Comparison of ENCODE assay signal across 23 cellular contexts in genomic region chr2:32061430-32061829, GRCh38. TPM values are rescaled to one million over a fixed set of nuclear protein-coding genes. Genes with fewer than 3 reads are reported as not detected.
DNase-seq lines count a peak whose midpoint lies in the region; ATAC-seq, FAIRE-seq and TF ChIP-seq lines count a peak whose summit lies in the region.
"Had no signal": no experiment of that assay in that cellular context is flagged by ENCODE, and none has a peak within 500 bp of the region (broad histone marks: within the 10 kb centered on the region; RNA-seq: fewer than 3 reads in every experiment).

No MANE protein-coding gene starts in this region.

- H2AFZ ChIP-seq in K562 (ENCODE audit: low read depth, low read length) = peak overlapping the region; percentile 94

- no peak for TF ChIP-seq RAD21 in K562 (CRISPR knock-in tag; conservative IDR thresholded peaks at IDR 0.05 in 1 of 2, IDR thresholded peaks at IDR 0.05 in 1 of 2)

- no peak overlapping the region for H3K4me2 ChIP-seq in K562 (ENCODE audit: insufficient read depth, low read length)

- intact Hi-C loops in activated CD4-positive, alpha-beta T cell treated with anti-CD3 and anti-CD28 coated beads for 36 hours (cut with DNase I, micrococcal nuclease) = loop anchor here in 1 of 2 experiments (5.0 kb wide), 1 partner anchor 1416 kb away; the partner anchor contains the start of gene RASGRP3
- intact Hi-C loops in Caco-2 (cut with micrococcal nuclease; ENCODE audit: unreplicated experiment) (loop anchor here (10.0 kb wide), 1 partner anchor 293 kb away; the partner anchor contains the start of gene BIRC6), K562 (cut with micrococcal nuclease) (no loop called here)

- no peaks in the 10 kb centered on the region for H3K27me3 Mint-ChIP-seq in activated CD4-positive, alpha-beta T cell treated with anti-CD3 and anti-CD28 coated beads for 36 hours
- H3K27me3 Mint-ChIP-seq in Caco-2 (ENCODE audit: insufficient read depth, unreplicated experiment) (no peaks in the 10 kb centered on the region), nephron progenitor cell (ENCODE audit: low read depth, poor library complexity) (no peaks in the 10 kb centered on the region)

- BruUV-seq in Caco-2 (replicated peaks; lab: Mats Ljungman, UMichigan) = no TSS peak
- BruUV-seq in K562 (replicated peaks; lab: Mats Ljungman, UMichigan) = no TSS peak

- no peak for TF ChIP-seq EP300 in K562 (IDR thresholded peaks at IDR 0.05; ENCODE audit: low read length)

- no peaks in the 10 kb centered on the region for H3K27me3 ChIP-seq in Caco-2 (replicated peaks; ENCODE audit: control insufficient read depth, insufficient read depth, low read length)
- no peaks in the 10 kb centered on the region for H3K27me3 ChIP-seq in K562 (ENCODE audit: control insufficient read depth in 2 of 2, insufficient read depth in 2 of 2, low read length in 2 of 2)
- H3K27me3 ChIP-seq: body of pancreas, stomach had no signal

- no peak for TF ChIP-seq CTCF in Caco-2 (IDR thresholded peaks at IDR 0.05; ENCODE audit: insufficient read depth in 1 of 2, low read depth in 1 of 2, low read length in 1 of 2, severe bottlenecking in 1 of 2, unreplicated experiment in 1 of 2)
- TF ChIP-seq CTCF in K562 (IDR thresholded peaks at IDR 0.05 in 2 of 3, conservative IDR thresholded peaks at IDR 0.05 in 1 of 3; ENCODE audit: insufficient read depth in 2 of 3, low read depth in 1 of 3, low read length in 3 of 3) = no peak
- no peak for TF ChIP-seq CTCF in nephron progenitor cell (IDR thresholded peaks at IDR 0.05)

- H3K27ac ChIP-seq in K562 (ENCODE audit: extremely low read depth, low read depth, low read length) = no peak overlapping the region
- H3K27ac ChIP-seq: coronary artery had no signal

- no peak overlapping the region for H3K27ac Mint-ChIP-seq in activated CD4-positive, alpha-beta T cell treated with anti-CD3 and anti-CD28 coated beads for 36 hours
- peak overlapping the region; percentile 78 for H3K27ac Mint-ChIP-seq in Caco-2 (ENCODE audit: unreplicated experiment)
- H3K27ac Mint-ChIP-seq in nephron progenitor cell = no peak overlapping the region

- 79% methylated on average over 7 of the region's 8 CpGs for WGBS in K562 (ENCODE audit: insufficient coverage, low coverage, missing lambda C conversion rate)

- H3K9ac ChIP-seq in K562 (ENCODE audit: insufficient read depth in 1 of 2, low read depth in 2 of 2, low read length in 2 of 2) = peak overlapping the region in 1 of 2 experiments; percentile 59; a peak in 2 of 4 replicates

- FAIRE-seq in K562 (lab: Jason Lieb, UNC) (no peak), GM12892 (lab: Jason Lieb, UNC) (no peak)
- FAIRE-seq: endothelial cell of umbilical vein had no signal

- CTCF ChIA-PET in activated CD4-positive, alpha-beta T cell treated with anti-CD3 and anti-CD28 coated beads for 36 hours (lab: Charles Lee) = no interaction called here
- CTCF ChIA-PET in Caco-2 (lab: Charles Lee) (no interaction called here), K562 (lab: Yijun Ruan, JAX; ENCODE audit: low intra/inter-chr PET ratio) (no interaction called here)

- peaks cover 17% of the 10 kb centered on the region for H3K4me1 Mint-ChIP-seq in activated CD4-positive, alpha-beta T cell treated with anti-CD3 and anti-CD28 coated beads for 36 hours
- H3K4me1 Mint-ChIP-seq in Caco-2 (ENCODE audit: low read depth, unreplicated experiment) (peaks cover 7% of the 10 kb centered on the region), nephron progenitor cell (peaks cover 30% of the 10 kb centered on the region)

- POLR2A ChIA-PET in activated CD4-positive, alpha-beta T cell treated with anti-CD3 and anti-CD28 coated beads for 36 hours (lab: Charles Lee) = interaction anchor here (2.7 kb wide), 1 partner anchor 21 kb away, joined by 22 read pairs; the partner anchor contains the start of gene DPY30
- POLR2A ChIA-PET in Caco-2 (lab: Charles Lee) (interaction anchor here (2.8 to 3.5 kb wide), 2 partner anchors 12 to 22 kb away, joined by 41 to 79 read pairs; partner anchors contain the start of gene DPY30), K562 (lab: Yijun Ruan, JAX) (interaction anchor here (1.7 to 3.2 kb wide), 3 partner anchors 16 to 103 kb away, joined by 8 to 30 read pairs (median 26); partner anchors contain the start of genes DPY30 and SLC30A6)

- H4K20me1 ChIP-seq in K562 (replicated peaks; ENCODE audit: control insufficient read depth, insufficient read depth, low read length) = no peaks in the 10 kb centered on the region

- no peak for DNase-seq in activated CD4-positive, alpha-beta T cell treated with anti-CD3 and anti-CD28 coated beads for 36 hours
- DNase-seq in activated CD4-positive, alpha-beta T cell treated with anti-CD3 and anti-CD28 coated beads, Interleukin-2, amount 50 U/mL, for 4 hours = no peak
- DNase-seq in Caco-2 = no peak
- no peak for DNase-seq in K562 (ENCODE audit: extremely low read depth in 1 of 4, low spot score in 3 of 4)
- no peak for DNase-seq in nephron progenitor cell
- no peak for DNase-seq in GM12892 (ENCODE audit: insufficient read length)
- DNase-seq: activated CD4-positive, alpha-beta T cell treated with anti-CD3 and anti-CD28 coated beads for 1 hour; activated CD8-positive, alpha-beta memory T cell treated with anti-CD3 and anti-CD28 coated beads, Interleukin-2, amount 50 U/mL, for 48 hours; GDM1; lower lobe of right lung; NCI-H1694; NCI-H82; OCI-M1; psoas muscle; SIG-M5; stimulated activated CD4-positive, alpha-beta T cell treated with anti-CD3 and anti-CD28 coated beads, Interleukin-2, amount 100 ng/mL, for 48 hours; stomach had no signal

- H3K4me3 ChIP-seq in Caco-2 (ENCODE audit: low read depth, low read length) (no peak overlapping the region), K562 (no peak overlapping the region)
- H3K4me3 ChIP-seq: body of pancreas had no signal

- H3K9me3 Mint-ChIP-seq in activated CD4-positive, alpha-beta T cell treated with anti-CD3 and anti-CD28 coated beads for 36 hours (ENCODE audit: low read depth) = no peaks in the 10 kb centered on the region
- H3K9me3 Mint-ChIP-seq in Caco-2 (ENCODE audit: unreplicated experiment) (no peaks in the 10 kb centered on the region), nephron progenitor cell (no peaks in the 10 kb centered on the region)
- H3K9me3 Mint-ChIP-seq: activated naive CD4-positive, alpha-beta T cell treated with anti-CD3 and anti-CD28 coated beads, Interleukin-2, amount 50 U/mL, for 72 hours had no signal

- peaks cover 2% of the 10 kb centered on the region for H3K36me3 Mint-ChIP-seq in activated CD4-positive, alpha-beta T cell treated with anti-CD3 and anti-CD28 coated beads for 36 hours (ENCODE audit: low read depth)
- peaks cover 12% of the 10 kb centered on the region for H3K36me3 Mint-ChIP-seq in Caco-2 (ENCODE audit: insufficient read depth, unreplicated experiment)
- peaks cover 11% of the 10 kb centered on the region for H3K36me3 Mint-ChIP-seq in nephron progenitor cell (ENCODE audit: low read depth)

- ATAC-seq in activated CD4-positive, alpha-beta T cell treated with anti-CD3 and anti-CD28 coated beads for 36 hours = no peak
- ATAC-seq in K562 (no peak), GM18867 (IDR thresholded peaks at IDR 0.05; ENCODE audit: unreplicated experiment) (no peak), GM19455 (IDR thresholded peaks at IDR 0.05; ENCODE audit: unreplicated experiment) (no peak)
- ATAC-seq: activated naive CD4-positive, alpha-beta T cell treated with anti-CD3 and anti-CD28 coated beads, Interleukin-2, amount 50 U/mL, for 72 hours; body of pancreas; lower lobe of right lung; psoas muscle had no signal

- no peaks in the 10 kb centered on the region for H3K36me3 ChIP-seq in Caco-2 (ENCODE audit: control insufficient read depth, insufficient read depth, low read length)
- H3K36me3 ChIP-seq in K562 (ENCODE audit: control insufficient read depth, insufficient read depth, low read length) = peaks cover 3% of the 10 kb centered on the region; the same call in 2 of the 3 replicates

- in situ Hi-C loops in K562 (cut with MboI) = no loop called here

- TF ChIP-seq POLR2A in K562 (conservative IDR thresholded peaks at IDR 0.05) = no peak
- no peak for TF ChIP-seq POLR2A in GM12892 (IDR thresholded peaks at IDR 0.05; ENCODE audit: low read depth, low read length)

- no peaks in the 10 kb centered on the region for H3K9me3 ChIP-seq in Caco-2
- H3K9me3 ChIP-seq in K562 (replicated peaks; ENCODE audit: control insufficient read depth, insufficient read depth, low read depth, low read length) = no peaks in the 10 kb centered on the region
- H3K9me3 ChIP-seq: body of pancreas, lower lobe of right lung, psoas muscle, stomach had no signal

- H3K79me2 ChIP-seq in K562 (ENCODE audit: control insufficient read depth, insufficient read depth, low read length) = peaks cover 17% of the 10 kb centered on the region

- H3K4me3 Mint-ChIP-seq in activated CD4-positive, alpha-beta T cell treated with anti-CD3 and anti-CD28 coated beads for 36 hours = peak overlapping the region; percentile 97
- H3K4me3 Mint-ChIP-seq in Caco-2 (ENCODE audit: unreplicated experiment) (peak overlapping the region; percentile 33), nephron progenitor cell (peak overlapping the region; percentile 99)

- H3K4me1 ChIP-seq in Caco-2 (no peaks in the 10 kb centered on the region; the same call in 1 of the 2 replicates), K562 (replicated peaks in 1 of 2; ENCODE audit: control insufficient read depth in 2 of 2, insufficient read depth in 2 of 2, low read length in 2 of 2) (peaks cover 13 to 25% of the 10 kb centered on the region in 2 experiments; a peak in 4 of 5 replicates)

- H3K9me1 ChIP-seq in K562 (ENCODE audit: control insufficient read depth, insufficient read depth, low read length) = no peaks in the 10 kb centered on the region

RNA-seq across cellular contexts. Expression of gene SPAST, which starts 1.9 kb away (rescaled TPM):
- total RNA-seq in activated CD4-positive, alpha-beta T cell treated with anti-CD3 and anti-CD28 coated beads for 36 hours = 10 to 100 TPM; 16.8 to 19.5 TPM
- 29.7 and 31.7 TPM in 2 replicates for total RNA-seq in Caco-2 (2022)
- total RNA-seq in K562 (2011; cell fraction: chromatin; rRNA removed; ENCODE audit: low replicate concordance) = 24.1 and 45.8 TPM in 2 replicates
- 14.7 and 16.7 TPM in 2 replicates for total RNA-seq in K562 (2011; cell fraction: nucleolus; rRNA removed)
- total RNA-seq in K562 (2011; cell fraction: nucleoplasm; rRNA removed) = 30.6 and 42.1 TPM in 2 replicates
- 19.0 and 22.4 TPM in 2 replicates for total RNA-seq in K562 (2014; rRNA removed)
- 28.8 and 33.7 TPM in 2 replicates for total RNA-seq in K562 (2014; rRNA removed; fragmentation: Illumina TruSeq; extraction: Trizol)
- 32.7 and 37.0 TPM in 2 replicates for total RNA-seq in K562 (2015; rRNA removed; fragmentation: Illumina TruSeq; extraction: Trizol)
- 25.2 and 25.8 TPM in 2 replicates for total RNA-seq in K562 (2021)
- polyA plus RNA-seq in K562 (2011; rRNA removed) = 10.5 and 16.1 TPM in 2 replicates
- polyA plus RNA-seq in K562 (2011; cell fraction: cytosol; rRNA removed) = 3.7 and 5.3 TPM in 2 replicates
- 3.2 and 3.8 TPM in 2 replicates for polyA plus RNA-seq in K562 (2011; cell fraction: nucleus; rRNA removed)
- polyA plus RNA-seq in K562 (2012) = 8.8 and 11.8 TPM in 2 replicates
- 21.4 and 25.0 TPM in 2 replicates for polyA plus RNA-seq in K562 (2014; fragmentation: Illumina TruSeq; extraction: Trizol)
- polyA plus RNA-seq in K562 (2014; fragmentation: Nextera tagmentation; extraction: Ambion mirVana) = 10 to 100 TPM in 1 of 2 experiments, 1 to 10 TPM in 1; 7.4 to 12.6 TPM
- 11.7 and 13.4 TPM in 2 replicates for polyA plus RNA-seq in K562 (2014; rRNA removed)
- 37.9 and 40.2 TPM in 2 replicates for polyA minus RNA-seq in K562 (2011; rRNA and poly(A)+ RNA removed)
- polyA minus RNA-seq in K562 (2011; cell fraction: cytosol; rRNA and poly(A)+ RNA removed) = 16.5 and 22.9 TPM in 2 replicates
- polyA minus RNA-seq in K562 (2011; cell fraction: nucleus; rRNA and poly(A)+ RNA removed) = 7.4 and 9.0 TPM in 2 replicates
- polyA plus RNA-seq in GM12892 (2012; ENCODE audit: missing spikeins) = 9.3 TPM

RNA-seq across cellular contexts. Expression of gene DPY30, which starts 21.8 kb away (rescaled TPM):
- 10 to 100 TPM; 74.2 to 78.6 TPM for total RNA-seq in activated CD4-positive, alpha-beta T cell treated with anti-CD3 and anti-CD28 coated beads for 36 hours
- 125 and 136 TPM in 2 replicates for total RNA-seq in Caco-2 (2022)
- 19.2 and 30.9 TPM in 2 replicates for total RNA-seq in K562 (2011; cell fraction: chromatin; rRNA removed; ENCODE audit: low replicate concordance)
- 14.9 and 18.3 TPM in 2 replicates for total RNA-seq in K562 (2011; cell fraction: nucleolus; rRNA removed)
- 21.5 and 21.8 TPM in 2 replicates for total RNA-seq in K562 (2011; cell fraction: nucleoplasm; rRNA removed)
- total RNA-seq in K562 (2014; rRNA removed) = 63.8 and 64.6 TPM in 2 replicates
- total RNA-seq in K562 (2014; rRNA removed; fragmentation: Illumina TruSeq; extraction: Trizol) = 89.8 and 98.4 TPM in 2 replicates
- total RNA-seq in K562 (2015; rRNA removed; fragmentation: Illumina TruSeq; extraction: Trizol) = 87.1 and 90.1 TPM in 2 replicates
- total RNA-seq in K562 (2021) = 82.4 and 90.4 TPM in 2 replicates
- 104 and 152 TPM in 2 replicates for polyA plus RNA-seq in K562 (2011; rRNA removed)
- polyA plus RNA-seq in K562 (2011; cell fraction: cytosol; rRNA removed) = 55.3 and 80.4 TPM in 2 replicates
- polyA plus RNA-seq in K562 (2011; cell fraction: nucleus; rRNA removed) = 20.6 and 28.8 TPM in 2 replicates
- 81.3 and 139 TPM in 2 replicates for polyA plus RNA-seq in K562 (2012)
- polyA plus RNA-seq in K562 (2014; fragmentation: Illumina TruSeq; extraction: Trizol) = 101 and 116 TPM in 2 replicates
- 100 to 1,000 TPM; 375 to 402 TPM for polyA plus RNA-seq in K562 (2014; fragmentation: Nextera tagmentation; extraction: Ambion mirVana)
- 132 and 135 TPM in 2 replicates for polyA plus RNA-seq in K562 (2014; rRNA removed)
- polyA minus RNA-seq in K562 (2011; rRNA and poly(A)+ RNA removed) = 51.1 and 61.6 TPM in 2 replicates
- 23.0 and 25.8 TPM in 2 replicates for polyA minus RNA-seq in K562 (2011; cell fraction: cytosol; rRNA and poly(A)+ RNA removed)
- 8.5 and 12.7 TPM in 2 replicates for polyA minus RNA-seq in K562 (2011; cell fraction: nucleus; rRNA and poly(A)+ RNA removed)
- 100 TPM for polyA plus RNA-seq in GM12892 (2012; ENCODE audit: missing spikeins)

RNA-seq across cellular contexts. Expression of gene MEMO1, which starts 50.6 kb away (rescaled TPM):
- 10 to 100 TPM; 49.8 to 53.5 TPM for total RNA-seq in activated CD4-positive, alpha-beta T cell treated with anti-CD3 and anti-CD28 coated beads for 36 hours
- total RNA-seq in Caco-2 (2022) (75.9 and 79.0 TPM in 2 replicates), K562 (2014; rRNA removed) (22.1 and 22.4 TPM in 2 replicates), K562 (2014; rRNA removed; fragmentation: Illumina TruSeq; extraction: Trizol) (59.7 and 65.2 TPM in 2 replicates), K562 (2015; rRNA removed; fragmentation: Illumina TruSeq; extraction: Trizol) (59.7 and 61.2 TPM in 2 replicates), K562 (2021) (50.8 and 56.7 TPM in 2 replicates)
- 58.5 and 60.1 TPM in 2 replicates for total RNA-seq in K562 (2011; cell fraction: chromatin; rRNA removed; ENCODE audit: low replicate concordance)
- total RNA-seq in K562 (2011; cell fraction: nucleolus; rRNA removed) = 16.2 and 20.9 TPM in 2 replicates
- 34.3 and 66.6 TPM in 2 replicates for total RNA-seq in K562 (2011; cell fraction: nucleoplasm; rRNA removed)
- polyA plus RNA-seq in K562 (2011; rRNA removed) (45.5 and 80.9 TPM in 2 replicates), K562 (2014; fragmentation: Illumina TruSeq; extraction: Trizol) (60.0 and 62.4 TPM in 2 replicates), K562 (2014; fragmentation: Nextera tagmentation; extraction: Ambion mirVana) (10 to 100 TPM; 81.6 to 87.7 TPM), K562 (2014; rRNA removed) (46.0 and 59.1 TPM in 2 replicates)
- polyA plus RNA-seq in K562 (2011; cell fraction: cytosol; rRNA removed) = 33.0 and 43.8 TPM in 2 replicates
- polyA plus RNA-seq in K562 (2011; cell fraction: nucleus; rRNA removed) = 29.0 and 33.3 TPM in 2 replicates
- 49.2 and 51.7 TPM in 2 replicates for polyA plus RNA-seq in K562 (2012)
- polyA minus RNA-seq in K562 (2011; rRNA and poly(A)+ RNA removed) = 59.7 and 82.3 TPM in 2 replicates
- 18.9 and 39.7 TPM in 2 replicates for polyA minus RNA-seq in K562 (2011; cell fraction: cytosol; rRNA and poly(A)+ RNA removed)
- polyA minus RNA-seq in K562 (2011; cell fraction: nucleus; rRNA and poly(A)+ RNA removed) = 25.3 and 38.3 TPM in 2 replicates
- polyA plus RNA-seq in GM12892 (2012; ENCODE audit: missing spikeins) = 63.3 TPM

Comparison
In these comparisons a context has a peak if more than half of its experiments do, and no peak if none do; other contexts are left out.
1. H3K4me3 Mint-ChIP-seq: peak in every context shown above with its lines; median percentile 99 in nephron progenitor cell; 97 in activated CD4-positive, alpha-beta T cell treated with anti-CD3 and anti-CD28 coated beads for 36 hours; 33 in Caco-2.